In genomic region chr22:41332217-41332616, GRCh38 we compare ENCODE assay signal across 1 cellular context.
TF ChIP-seq lines count a peak whose summit lies in the region.

No MANE protein-coding gene starts in this region.

TF ChIP-seq in K562, 482 proteins besides CTCF, POLR2A, EP300 and RAD21:
- no peak for TF ChIP-seq ZNF398 (CRISPR knock-in tag; IDR thresholded peaks at IDR 0.05)
- 0 out of 2 replicates have a peak, but pooled peaks have one; percentile 32 for TF ChIP-seq POLR2G (IDR thresholded peaks at IDR 0.05; ENCODE audit: low read depth, low read length)
